ENCODE assay signal across 8 cellular contexts in the genomic region with DNA sequence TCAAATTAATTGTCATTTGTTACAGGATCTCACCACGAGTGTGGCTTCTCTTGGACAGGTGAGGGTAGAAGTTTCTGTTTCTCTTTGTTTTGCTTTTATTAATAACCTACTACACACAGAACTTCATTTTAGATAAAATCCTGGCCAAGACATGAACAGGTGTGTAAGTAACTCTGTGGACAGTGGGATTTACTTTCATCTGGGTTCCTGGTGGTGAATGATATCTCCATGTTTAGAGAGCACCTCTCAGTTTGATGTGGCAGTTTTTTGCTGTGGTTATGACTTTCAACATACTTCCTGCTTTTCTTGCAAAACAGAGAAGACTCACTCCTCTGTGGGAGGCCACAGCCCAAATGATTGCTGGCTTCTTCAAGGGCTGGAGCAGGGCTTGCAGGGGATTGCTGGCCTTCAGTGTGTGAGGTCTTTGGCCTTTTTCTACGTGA.
DNase-seq lines count a peak whose midpoint lies in the region; ATAC-seq and TF ChIP-seq lines count a peak whose summit lies in the region.

No MANE protein-coding gene starts in this region.

- ATAC-seq in HG03521 (IDR thresholded peaks at IDR 0.05; ENCODE audit: unreplicated experiment): peak; percentile 37

- H3K9me3 ChIP-seq in left ventricle myocardium inferior (replicated peaks): no peaks in the 10 kb centered on the region
- no peaks in the 10 kb centered on the region for H3K9me3 ChIP-seq in stomach smooth muscle (ENCODE audit: control insufficient read depth in 2 of 2, low read length in 2 of 2)

- H3K4me1 ChIP-seq in left ventricle myocardium inferior: peaks cover 6% of the 10 kb centered on the region
- H3K4me1 ChIP-seq in stomach smooth muscle (ENCODE audit: control insufficient read depth, insufficient read depth, low read length): peaks cover 5% of the 10 kb centered on the region

- H3K36me3 ChIP-seq in left ventricle myocardium inferior (no peaks in the 10 kb centered on the region), stomach smooth muscle (ENCODE audit: control insufficient read depth in 2 of 2, insufficient read depth in 2 of 2, low read length in 2 of 2) (no peaks in the 10 kb centered on the region)

- H3K9ac ChIP-seq in stomach smooth muscle (ENCODE audit: low read length in 2 of 2): no peak overlapping the region

- H3K27me3 ChIP-seq in left ventricle myocardium inferior (ENCODE audit: low read depth): no peaks in the 10 kb centered on the region
- H3K27me3 ChIP-seq in stomach smooth muscle (ENCODE audit: control insufficient read depth in 1 of 2, insufficient read depth in 2 of 2, low read length in 2 of 2): no peaks in the 10 kb centered on the region

- H3K27ac ChIP-seq in left ventricle myocardium inferior (replicated peaks) (peak overlapping the region; percentile 80), stomach smooth muscle (ENCODE audit: low read length) (peak overlapping the region; percentile 82)

- no peak for TF ChIP-seq CTCF in left ventricle myocardium inferior (IDR thresholded peaks at IDR 0.05; ENCODE audit: borderline replicate concordance)

- DNase-seq in activated gamma-delta T cell treated with Interleukin-2 at 50 U/mL for 16 hours (peak; percentile 29), activated gamma-delta T cell (lab: John Stamatoyannopoulos, UW) (no peak), activated T-cell treated with anti-CD3 and anti-CD28 coated beads for 48 hours (ENCODE audit: low read depth) (peak; percentile 35), left ventricle myocardium inferior (peak; percentile 46), NCI-H82 (lab: John Stamatoyannopoulos, UW) (no peak), NCI-H1092 (lab: John Stamatoyannopoulos, UW) (no peak)

- H3K4me3 ChIP-seq in left ventricle myocardium inferior (no peak overlapping the region), stomach smooth muscle (ENCODE audit: low read length in 2 of 2) (no peak overlapping the region)

- intact Hi-C loops in left ventricle myocardium inferior (cut with micrococcal nuclease): no loop called here

Comparison
In these comparisons a context has a peak if more than half of its experiments do, and no peak if none do; other contexts are left out.
1. DNase-seq: peak in activated gamma-delta T cell treated with Interleukin-2 at 50 U/mL for 16 hours (single experiment), activated T-cell treated with anti-CD3 and anti-CD28 coated beads for 48 hours (single experiment) and left ventricle myocardium inferior (single experiment); none in activated gamma-delta T cell (single experiment), NCI-H82 (single experiment) and NCI-H1092 (single experiment).